In genomic region chrX:154596290-154596929, GRCh38 we compare ENCODE assay signal across 11 cellular contexts. TPM values are rescaled to one million over a fixed set of nuclear protein-coding genes. Genes with fewer than 3 reads are reported as not detected.
A peak's percentile ranks its signal among the peaks of the same experiment; 100 is the strongest.
DNase-seq lines count a peak whose midpoint lies in the region; TF ChIP-seq lines count a peak whose summit lies in the region.
"Had no signal": no experiment of that assay in that cellular context is flagged by ENCODE, and none has a peak within 500 bp of the region (broad histone marks: within the 10 kb centered on the region; RNA-seq: fewer than 3 reads in every experiment).

No MANE protein-coding gene starts in this region.

- H3K27me3 ChIP-seq in mesenchymal stem cell (ENCODE audit: control insufficient read depth in 1 of 2, insufficient read depth in 1 of 2, low read length in 2 of 2) (peaks cover 10 to 62% of the 10 kb centered on the region in 2 experiments), transverse colon (no peaks in the 10 kb centered on the region), colonic mucosa (no peaks in the 10 kb centered on the region)

- no peak overlapping the region for H3K27ac Mint-ChIP-seq in activated T-helper 2 cell treated with anti-CD3 and anti-CD28 coated beads, Interferon-gamma antibody, Interleukin-2, Interleukin-4, amounts not matched to agents 10 μg/mL and 5 μg/mL and 100 μg/mL, durations not matched to agents 14 hours and 24 hours and 36 hours

- no peak overlapping the region for H4K91ac ChIP-seq in mesenchymal stem cell (ENCODE audit: low read length)

- no peaks in the 10 kb centered on the region for H3K79me1 ChIP-seq in mesenchymal stem cell (replicated peaks; ENCODE audit: low read length, poor library complexity, severe bottlenecking)

- no peak overlapping the region for H2BK15ac ChIP-seq in mesenchymal stem cell (ENCODE audit: low read depth, poor library complexity, severe bottlenecking)

- in situ Hi-C loops in T47D (cut with HindIII; ENCODE audit: low pct_unique_long_range_greater_than_20kb, low sequenced_read_pairs) (no loop called here), transverse colon (cut with MboI; ENCODE audit: low pct_ligation_motif_present in 1 of 4, low pct_unique_long_range_greater_than_20kb in 1 of 4, low sequenced_read_pairs in 3 of 4) (loop anchor here in 2 of 4 donors (25.0 kb wide), 1 partner anchor 241 kb away; the partner anchor contains the start of gene SMIM9 (in 2 of the 2))

- TF ChIP-seq CTCF in transverse colon (IDR thresholded peaks at IDR 0.05): no peak
- no peak for TF ChIP-seq CTCF in colonic mucosa (IDR thresholded peaks at IDR 0.05)

- no peak for TF ChIP-seq EP300 in transverse colon (IDR thresholded peaks at IDR 0.05; ENCODE audit: low read depth)

- H3K4ac ChIP-seq in mesenchymal stem cell (ENCODE audit: low read depth in 1 of 2, low read length in 2 of 2): no peak overlapping the region

- H3K9me3 ChIP-seq in mesenchymal stem cell (ENCODE audit: control insufficient read depth, low read length) (peaks cover 2% of the 10 kb centered on the region), transverse colon (no peaks in the 10 kb centered on the region), colonic mucosa (no peaks in the 10 kb centered on the region)

- TF ChIP-seq POLR2A in transverse colon (IDR thresholded peaks at IDR 0.05): no peak

- H3K23ac ChIP-seq in mesenchymal stem cell (ENCODE audit: low read length in 2 of 2): no peak overlapping the region

- H2BK5ac ChIP-seq in mesenchymal stem cell (ENCODE audit: low read depth, low read length, poor library complexity, severe bottlenecking): no peak overlapping the region

- H3K4me3 ChIP-seq in mesenchymal stem cell (ENCODE audit: insufficient read depth in 1 of 2, low read depth in 1 of 2, low read length in 2 of 2) (no peak overlapping the region), transverse colon (no peak overlapping the region), colonic mucosa (no peak overlapping the region)

- H2AK5ac ChIP-seq in mesenchymal stem cell (ENCODE audit: low read length, severe bottlenecking): no peak overlapping the region

- H3K14ac ChIP-seq in mesenchymal stem cell (ENCODE audit: low read length in 2 of 2): no peak overlapping the region

- H3K4me1 ChIP-seq in mesenchymal stem cell (ENCODE audit: control insufficient read depth, insufficient read depth, low read depth, low read length) (peaks cover 19% of the 10 kb centered on the region), transverse colon (no peaks in the 10 kb centered on the region), colonic mucosa (no peaks in the 10 kb centered on the region)

- H3K27ac ChIP-seq in mesenchymal stem cell (ENCODE audit: low read length, poor library complexity, severe bottlenecking) (peak overlapping the region; percentile 83), transverse colon (no peak overlapping the region), colonic mucosa (no peak overlapping the region)

- H3K9me3 Mint-ChIP-seq in activated T-helper 2 cell treated with anti-CD3 and anti-CD28 coated beads, Interferon-gamma antibody, Interleukin-2, Interleukin-4, amounts not matched to agents 10 μg/mL and 5 μg/mL and 100 μg/mL, durations not matched to agents 14 hours and 24 hours and 36 hours: no peaks in the 10 kb centered on the region
- H3K9me3 Mint-ChIP-seq: activated T-cell treated with anti-CD3 and anti-CD28 coated beads, Interleukin-2, amount 50 U/mL, for 4 hours had no signal

- no peaks in the 10 kb centered on the region for H3K36me3 ChIP-seq in mesenchymal stem cell (ENCODE audit: control insufficient read depth in 1 of 2, insufficient read depth in 2 of 2, low read depth in 1 of 2, low read length in 2 of 2)
- H3K36me3 ChIP-seq in transverse colon: no peaks in the 10 kb centered on the region
- no peaks in the 10 kb centered on the region for H3K36me3 ChIP-seq in colonic mucosa

- H3K4me3 Mint-ChIP-seq in activated T-helper 2 cell treated with anti-CD3 and anti-CD28 coated beads, Interferon-gamma antibody, Interleukin-2, Interleukin-4, amounts not matched to agents 10 μg/mL and 5 μg/mL and 100 μg/mL, durations not matched to agents 14 hours and 24 hours and 36 hours (ENCODE audit: low read depth): no peak overlapping the region
- H3K4me3 Mint-ChIP-seq: activated T-cell treated with anti-CD3 and anti-CD28 coated beads, Interleukin-2, amount 50 U/mL, for 4 hours had no signal

- H3K18ac ChIP-seq in mesenchymal stem cell (ENCODE audit: low read depth in 1 of 2, low read length in 2 of 2): peak overlapping the region in 1 of 2 experiments; percentile 2

- no peak overlapping the region for H3K9ac ChIP-seq in mesenchymal stem cell (ENCODE audit: low read length)
- no peak overlapping the region for H3K9ac ChIP-seq in colonic mucosa (ENCODE audit: low read depth in 2 of 2, low read length in 2 of 2)

- intact Hi-C loops in transverse colon (cut with DNase I; ENCODE audit: low total_unique reads) (no loop called here), colonic mucosa (cut with DNase I) (no loop called here)
- intact Hi-C loops in activated T-helper 2 cell treated with anti-CD3 and anti-CD28 coated beads, Interferon-gamma antibody, Interleukin-2, Interleukin-4, amounts not matched to agents 10 μg/mL and 5 μg/mL and 100 μg/mL, durations not matched to agents 14 hours and 24 hours and 36 hours (cut with micrococcal nuclease): no loop called here

- H3K36me3 Mint-ChIP-seq in activated T-helper 2 cell treated with anti-CD3 and anti-CD28 coated beads, Interferon-gamma antibody, Interleukin-2, Interleukin-4, amounts not matched to agents 10 μg/mL and 5 μg/mL and 100 μg/mL, durations not matched to agents 14 hours and 24 hours and 36 hours (ENCODE audit: low read depth): no peaks in the 10 kb centered on the region

- H3K27me3 Mint-ChIP-seq in activated T-helper 2 cell treated with anti-CD3 and anti-CD28 coated beads, Interferon-gamma antibody, Interleukin-2, Interleukin-4, amounts not matched to agents 10 μg/mL and 5 μg/mL and 100 μg/mL, durations not matched to agents 14 hours and 24 hours and 36 hours (ENCODE audit: low read depth): peaks cover 14% of the 10 kb centered on the region

- peaks cover 9% of the 10 kb centered on the region for H3K4me1 Mint-ChIP-seq in activated T-helper 2 cell treated with anti-CD3 and anti-CD28 coated beads, Interferon-gamma antibody, Interleukin-2, Interleukin-4, amounts not matched to agents 10 μg/mL and 5 μg/mL and 100 μg/mL, durations not matched to agents 14 hours and 24 hours and 36 hours (ENCODE audit: low read depth)

- H4K8ac ChIP-seq in mesenchymal stem cell (ENCODE audit: low read length): no peak overlapping the region

- no peak overlapping the region for H3K4me2 ChIP-seq in mesenchymal stem cell (ENCODE audit: low read length, poor library complexity, severe bottlenecking)

- 0% methylated on average over 1 of the region's 3 CpGs for WGBS in mesenchymal stem cell
- WGBS in transverse colon (ENCODE audit: low coverage in 1 of 2), 2 donors: 22% methylated on average over 3 of the region's 3 CpGs; no CpG with 5 or more reads in 1 of the 2 donors

- no peak overlapping the region for H2BK12ac ChIP-seq in mesenchymal stem cell (ENCODE audit: low read length in 2 of 2)

- no peak overlapping the region for H2AFZ ChIP-seq in mesenchymal stem cell (ENCODE audit: low read depth, low read length)

- no peak overlapping the region for H2BK120ac ChIP-seq in mesenchymal stem cell (ENCODE audit: low read depth, low read length)

- DNase-seq in Daoy (ENCODE audit: low read depth): peak; percentile 75
- peak; percentile 0 to 21 for DNase-seq in Kasumi-1 (lab: John Stamatoyannopoulos, UW)
- peak; percentile 42 to 80 for DNase-seq in T47D (ENCODE audit: low read depth in 1 of 2, low spot score in 1 of 2)
- peak; percentile 31 for DNase-seq in mesenchymal stem cell
- DNase-seq in transverse colon: no peak
- DNase-seq in KG1 (lab: John Stamatoyannopoulos, UW): no peak
- DNase-seq in activated T-helper 2 cell treated with anti-CD3 and anti-CD28 coated beads, Interferon-gamma antibody, Interleukin-2, Interleukin-4, amounts not matched to agents 10 μg/mL and 5 μg/mL and 100 μg/mL, durations not matched to agents 14 hours and 24 hours and 36 hours (ENCODE audit: low spot score): no peak
- no peak for DNase-seq in colonic mucosa
- DNase-seq: activated T-cell treated with anti-CD3 and anti-CD28 coated beads, Interleukin-2, amount 50 U/mL, for 4 hours; glutamatergic neuron; NCI-H82 had no signal

RNA-seq across cellular contexts. Expression of gene CTAG1A, which starts 11.5 kb away (rescaled TPM):
- 1.8 TPM in 1 of 2 replicates, not detected in the other for total RNA-seq in Daoy (2014; rRNA removed; shearing (Covaris generic))
- polyA plus RNA-seq in mesenchymal stem cell (2013, experiment 1 of 2): not detected
- polyA plus RNA-seq in mesenchymal stem cell (2013, experiment 2 of 2): not detected
- total RNA-seq in transverse colon: not detected
- total RNA-seq in activated T-helper 2 cell treated with anti-CD3 and anti-CD28 coated beads, Interferon-gamma antibody, Interleukin-2, Interleukin-4, amounts not matched to agents 10 μg/mL and 5 μg/mL and 100 μg/mL, durations not matched to agents 14 hours and 24 hours and 36 hours: not detected in 2 replicates
- not detected for total RNA-seq in colonic mucosa
- total RNA-seq: activated T-cell treated with anti-CD3 and anti-CD28 coated beads, Interleukin-2, amount 50 U/mL, for 4 hours had no signal

RNA-seq across cellular contexts. Expression of gene CTAG1B, which starts 22.7 kb away (rescaled TPM):
- total RNA-seq in Daoy (2014; rRNA removed; shearing (Covaris generic)): 1.8 TPM in 1 of 2 replicates, not detected in the other
- not detected for polyA plus RNA-seq in mesenchymal stem cell (2013, experiment 1 of 2)
- polyA plus RNA-seq in mesenchymal stem cell (2013, experiment 2 of 2): not detected
- total RNA-seq in transverse colon: not detected
- total RNA-seq in activated T-helper 2 cell treated with anti-CD3 and anti-CD28 coated beads, Interferon-gamma antibody, Interleukin-2, Interleukin-4, amounts not matched to agents 10 μg/mL and 5 μg/mL and 100 μg/mL, durations not matched to agents 14 hours and 24 hours and 36 hours: not detected in 2 replicates
- not detected for total RNA-seq in colonic mucosa
- total RNA-seq: activated T-cell treated with anti-CD3 and anti-CD28 coated beads, Interleukin-2, amount 50 U/mL, for 4 hours had no signal

RNA-seq across cellular contexts. Expression of gene IKBKG, which starts 49.0 kb away (rescaled TPM):
- 28.1 and 37.7 TPM in 2 replicates for total RNA-seq in Daoy (2014; rRNA removed; shearing (Covaris generic))
- polyA plus RNA-seq in mesenchymal stem cell (2013, experiment 1 of 2): 23.0 TPM
- 21.9 TPM for polyA plus RNA-seq in mesenchymal stem cell (2013, experiment 2 of 2)
- 10 to 100 TPM; 12.2 to 61.1 (median 25.1) TPM for total RNA-seq in transverse colon
- total RNA-seq in activated T-helper 2 cell treated with anti-CD3 and anti-CD28 coated beads, Interferon-gamma antibody, Interleukin-2, Interleukin-4, amounts not matched to agents 10 μg/mL and 5 μg/mL and 100 μg/mL, durations not matched to agents 14 hours and 24 hours and 36 hours: 40.5 and 41.7 TPM in 2 replicates
- total RNA-seq in colonic mucosa: 10 to 100 TPM; 20.6 to 28.4 TPM

RNA-seq across cellular contexts. Expression of gene G6PD, which starts 49.8 kb away (rescaled TPM):
- total RNA-seq in Daoy (2014; rRNA removed; shearing (Covaris generic)): 18.6 and 19.1 TPM in 2 replicates
- 165 TPM for polyA plus RNA-seq in mesenchymal stem cell (2013, experiment 1 of 2)
- polyA plus RNA-seq in mesenchymal stem cell (2013, experiment 2 of 2): 165 TPM
- total RNA-seq in transverse colon (10 to 100 TPM in 3 of 4 donors, 1 to 10 TPM in 1; 7.4 to 24.4 (median 19.3) TPM), colonic mucosa (10 to 100 TPM; 41.0 to 48.6 TPM)
- total RNA-seq in activated T-helper 2 cell treated with anti-CD3 and anti-CD28 coated beads, Interferon-gamma antibody, Interleukin-2, Interleukin-4, amounts not matched to agents 10 μg/mL and 5 μg/mL and 100 μg/mL, durations not matched to agents 14 hours and 24 hours and 36 hours: 82.8 and 86.4 TPM in 2 replicates

RNA-seq across cellular contexts. Expression of gene CTAG2, which starts 57.0 kb away (rescaled TPM):
- total RNA-seq in Daoy (2014; rRNA removed; shearing (Covaris generic)): 3.8 and 13.4 TPM in 2 replicates
- polyA plus RNA-seq in mesenchymal stem cell (2013, experiment 1 of 2): not detected
- polyA plus RNA-seq in mesenchymal stem cell (2013, experiment 2 of 2): not detected
- not detected for total RNA-seq in transverse colon
- not detected in 2 replicates for total RNA-seq in activated T-helper 2 cell treated with anti-CD3 and anti-CD28 coated beads, Interferon-gamma antibody, Interleukin-2, Interleukin-4, amounts not matched to agents 10 μg/mL and 5 μg/mL and 100 μg/mL, durations not matched to agents 14 hours and 24 hours and 36 hours
- total RNA-seq in colonic mucosa: not detected

Comparison
In these comparisons a context has a peak if more than half of its experiments do, and no peak if none do; other contexts are left out.
1. DNase-seq: peak in Daoy (single experiment), Kasumi-1 (2 of 2), T47D (2 of 2) and mesenchymal stem cell (single experiment); none in transverse colon (single experiment), KG1 (single experiment), activated T-helper 2 cell treated with anti-CD3 and anti-CD28 coated beads, Interferon-gamma antibody, Interleukin-2, Interleukin-4, amounts not matched to agents 10 μg/mL and 5 μg/mL and 100 μg/mL, durations not matched to agents 14 hours and 24 hours and 36 hours (single experiment) and colonic mucosa (single experiment).